8 cellular contexts compared by ENCODE assay signal in genomic region chr2:44087714-44088092, GRCh38.
A peak's percentile ranks its signal among the peaks of the same experiment; 100 is the strongest.
DNase-seq lines count a peak whose midpoint lies in the region; ATAC-seq, FAIRE-seq and TF ChIP-seq lines count a peak whose summit lies in the region.

No MANE protein-coding gene starts in this region.

- DNase-seq in GM12892 (ENCODE audit: insufficient read length) = no peak
- no peak for DNase-seq in right cardiac atrium
- no peak for DNase-seq in sigmoid colon
- DNase-seq in NAMALWA (ENCODE audit: low spot score) = no peak
- DNase-seq in posterior vena cava (ENCODE audit: low spot score) = no peak

- no peak for TF ChIP-seq EP300 in sigmoid colon (IDR thresholded peaks at IDR 0.05)

- H3K9me3 ChIP-seq in right cardiac atrium (ENCODE audit: control insufficient read depth, low read length) = no peaks in the 10 kb centered on the region
- H3K9me3 ChIP-seq in sigmoid colon = no peaks in the 10 kb centered on the region

- H3K4me3 ChIP-seq in right cardiac atrium (ENCODE audit: low read length) (peak overlapping the region; percentile 20), sigmoid colon (peak overlapping the region; percentile 13 to 45 (median 36))

- H3K27ac ChIP-seq in VCaP (peak overlapping the region; percentile 85), right cardiac atrium (ENCODE audit: low read length) (no peak overlapping the region), sigmoid colon (peak overlapping the region; percentile 53 to 74 (median 68))

- ATAC-seq in right cardiac atrium = no peak
- ATAC-seq in HG03432 (IDR thresholded peaks at IDR 0.05; ENCODE audit: unreplicated experiment) = no peak
- ATAC-seq in GM18868 (IDR thresholded peaks at IDR 0.05; ENCODE audit: unreplicated experiment) = no peak

- WGBS in right cardiac atrium = 60% methylated on average over 4 of the region's 4 CpGs
- WGBS in sigmoid colon, 2 donors = 28 to 52% methylated on average over 4 of the region's 4 CpGs

- H3K27me3 ChIP-seq in right cardiac atrium (ENCODE audit: control insufficient read depth, insufficient read depth) (no peaks in the 10 kb centered on the region), sigmoid colon (no peaks in the 10 kb centered on the region)

- intact Hi-C loops in right cardiac atrium (cut with DNase I) (no loop called here), sigmoid colon (cut with DNase I) (loop anchor here (1.0 to 5.0 kb wide), 3 partner anchors 81 to 275 kb away; partner anchors contain the start of genes CAMKMT, PPM1B and PREPL), posterior vena cava (cut with DNase I) (loop anchor here in 1 of 2 donors (5.0 to 10.0 kb wide), 2 partner anchors 77 to 205 kb away; partner anchors contain the start of gene PPM1B)

- no peaks in the 10 kb centered on the region for H3K36me3 ChIP-seq in sigmoid colon

- TF ChIP-seq POLR2A in GM12892 (IDR thresholded peaks at IDR 0.05; ENCODE audit: low read depth, low read length) (no peak), sigmoid colon (IDR thresholded peaks at IDR 0.05) (no peak)

- H3K4me1 ChIP-seq in right cardiac atrium (ENCODE audit: control insufficient read depth, insufficient read depth, low read length) (no peaks in the 10 kb centered on the region), sigmoid colon (peaks cover 0 to 15% (median 9%) of the 10 kb centered on the region in 4 donors)

- TF ChIP-seq CTCF in VCaP (conservative IDR thresholded peaks at IDR 0.05) = no peak
- no peak for TF ChIP-seq CTCF in sigmoid colon (IDR thresholded peaks at IDR 0.05)

- FAIRE-seq in GM12892 (lab: Jason Lieb, UNC) = peak; percentile 9
